ENCODE assay signal across 11 cellular contexts in the genomic region with DNA sequence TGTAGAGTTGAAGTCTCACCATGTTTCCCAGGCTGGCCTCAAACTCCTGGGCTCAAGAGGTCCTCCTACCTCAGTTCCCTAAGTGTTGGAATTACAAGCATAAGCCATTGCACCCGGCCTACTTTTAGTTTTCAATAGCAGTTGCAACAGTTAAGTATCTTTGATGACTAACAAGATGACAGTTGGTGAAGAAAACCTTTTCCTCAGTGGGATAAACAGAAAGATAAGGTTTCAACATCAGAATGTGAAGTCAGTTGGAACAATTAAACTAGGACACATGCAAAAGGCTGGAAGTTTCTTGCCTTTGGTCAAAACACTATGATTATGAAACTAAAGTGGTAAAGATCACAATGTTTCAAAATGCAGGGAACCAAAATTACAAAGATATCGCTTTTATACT.
DNase-seq lines count a peak whose midpoint lies in the region; ATAC-seq and TF ChIP-seq lines count a peak whose summit lies in the region.
"Had no signal": no experiment of that assay in that cellular context is flagged by ENCODE, and none has a peak within 500 bp of the region (broad histone marks: within the 10 kb centered on the region; RNA-seq: fewer than 3 reads in every experiment).

No MANE protein-coding gene starts in this region.

- TF ChIP-seq CTCF in esophagus squamous epithelium (IDR thresholded peaks at IDR 0.05) (no peak), sigmoid colon (IDR thresholded peaks at IDR 0.05) (no peak)

- H3K36me3 Mint-ChIP-seq in naive thymus-derived CD4-positive, alpha-beta T cell: peaks cover 0 to 2% (median 0%) of the 10 kb centered on the region in 5 donors

- H3K27ac ChIP-seq in esophagus squamous epithelium (peak overlapping the region in 3 of 4 donors; percentile 44 to 84 (median 61)), sigmoid colon (peak overlapping the region; percentile 42 to 60 (median 52))
- H3K27ac ChIP-seq in naive thymus-derived CD4-positive, alpha-beta T cell (ENCODE audit: low read depth, low read length): no peak overlapping the region
- H3K27ac ChIP-seq: thoracic aorta had no signal

- H3K27me3 Mint-ChIP-seq in naive thymus-derived CD4-positive, alpha-beta T cell: no peaks in the 10 kb centered on the region

- H3K4me1 Mint-ChIP-seq in naive thymus-derived CD4-positive, alpha-beta T cell: peaks cover 0 to 3% (median 0%) of the 10 kb centered on the region in 7 donors

- no peak for TF ChIP-seq EP300 in sigmoid colon (IDR thresholded peaks at IDR 0.05)

- POLR2A ChIA-PET in naive thymus-derived CD4-positive, alpha-beta T cell (lab: Charles Lee): no interaction called here

- H3K27ac Mint-ChIP-seq in naive thymus-derived CD4-positive, alpha-beta T cell: no peak overlapping the region

- H3K9me3 Mint-ChIP-seq in naive thymus-derived CD4-positive, alpha-beta T cell: no peaks in the 10 kb centered on the region

- CTCF ChIA-PET in naive thymus-derived CD4-positive, alpha-beta T cell (lab: Charles Lee): no interaction called here

- no peak for ATAC-seq in GM21576 (IDR thresholded peaks at IDR 0.05; ENCODE audit: unreplicated experiment)
- no peak for ATAC-seq in naive thymus-derived CD4-positive, alpha-beta T cell

- DNase-seq in DMS 273 treated with DMSO at 0.1 percent for 48 hours (lab: John Stamatoyannopoulos, UW): peak; percentile 9
- DNase-seq in NCI-H2171 (lab: John Stamatoyannopoulos, UW): peak; percentile 21
- no peak for DNase-seq in esophagus squamous epithelium (lab: John Stamatoyannopoulos, UW)
- no peak for DNase-seq in sigmoid colon
- DNase-seq in NCI-H1092 (lab: John Stamatoyannopoulos, UW): no peak
- DNase-seq in naive thymus-derived CD4-positive, alpha-beta T cell: no peak
- DNase-seq in SHP77 treated with DMSO at 0.1 percent for 48 hours (lab: John Stamatoyannopoulos, UW): no peak
- DNase-seq: activated CD8-positive, alpha-beta memory T cell treated with anti-CD3 and anti-CD28 coated beads, Interleukin-2, amount 50 U/mL, for 4 hours; H7 had no signal

- H3K4me3 Mint-ChIP-seq in naive thymus-derived CD4-positive, alpha-beta T cell: no peak overlapping the region

- 78 to 83% methylated on average over 2 of the region's 2 CpGs for WGBS in esophagus squamous epithelium, 2 donors
- WGBS in sigmoid colon, 2 donors: 81 to 87% methylated on average over 2 of the region's 2 CpGs

- H3K4me1 ChIP-seq in esophagus squamous epithelium (peaks cover 0 to 28% (median 12%) of the 10 kb centered on the region in 3 donors), sigmoid colon (peaks cover 0 to 43% (median 13%) of the 10 kb centered on the region in 4 donors)
- no peaks in the 10 kb centered on the region for H3K4me1 ChIP-seq in naive thymus-derived CD4-positive, alpha-beta T cell (ENCODE audit: control insufficient read depth in 2 of 2, insufficient read depth in 2 of 2, low read length in 2 of 2)

- no peaks in the 10 kb centered on the region for H3K36me3 ChIP-seq in esophagus squamous epithelium
- no peaks in the 10 kb centered on the region for H3K36me3 ChIP-seq in sigmoid colon
- H3K36me3 ChIP-seq in naive thymus-derived CD4-positive, alpha-beta T cell (ENCODE audit: control insufficient read depth in 2 of 3, insufficient read depth in 3 of 3, low read length in 3 of 3): no peaks in the 10 kb centered on the region
- H3K36me3 ChIP-seq: thoracic aorta had no signal

- H3K27me3 ChIP-seq in esophagus squamous epithelium: no peaks in the 10 kb centered on the region
- H3K27me3 ChIP-seq in sigmoid colon: no peaks in the 10 kb centered on the region
- no peaks in the 10 kb centered on the region for H3K27me3 ChIP-seq in naive thymus-derived CD4-positive, alpha-beta T cell (ENCODE audit: control insufficient read depth in 2 of 2, insufficient read depth in 2 of 2, low read length in 2 of 2)

- TF ChIP-seq POLR2A in esophagus squamous epithelium (IDR thresholded peaks at IDR 0.05) (no peak), sigmoid colon (IDR thresholded peaks at IDR 0.05) (no peak)

- H3K9me3 ChIP-seq in esophagus squamous epithelium (no peaks in the 10 kb centered on the region), sigmoid colon (no peaks in the 10 kb centered on the region)
- H3K9me3 ChIP-seq in naive thymus-derived CD4-positive, alpha-beta T cell (ENCODE audit: control insufficient read depth in 2 of 3, low read length in 3 of 3): no peaks in the 10 kb centered on the region
- H3K9me3 ChIP-seq: thoracic aorta had no signal

- intact Hi-C loops in esophagus squamous epithelium (cut with DNase I): no loop called here
- intact Hi-C loops in sigmoid colon (cut with DNase I): loop anchor here (5.0 kb wide), 1 partner anchor 170 kb away; a partner anchor contains a TSS
- intact Hi-C loops in naive thymus-derived CD4-positive, alpha-beta T cell (cut with micrococcal nuclease): no loop called here

- H3K4me3 ChIP-seq in esophagus squamous epithelium (no peak overlapping the region), sigmoid colon (no peak overlapping the region)
- no peak overlapping the region for H3K4me3 ChIP-seq in naive thymus-derived CD4-positive, alpha-beta T cell (ENCODE audit: low read length)
- H3K4me3 ChIP-seq: thoracic aorta had no signal

Comparison
In these comparisons a context has a peak if more than half of its experiments do, and no peak if none do; other contexts are left out.
1. DNase-seq: peak in DMS 273 treated with DMSO at 0.1 percent for 48 hours (single experiment) and NCI-H2171 (single experiment); none in esophagus squamous epithelium (single experiment), sigmoid colon (single experiment), NCI-H1092 (single experiment), naive thymus-derived CD4-positive, alpha-beta T cell (0 of 9) and SHP77 treated with DMSO at 0.1 percent for 48 hours (single experiment).